In genomic region chr11:120326228-120326627, GRCh38 we compare ENCODE assay signal across 8 cellular contexts. TPM values are rescaled to one million over a fixed set of nuclear protein-coding genes. Genes with fewer than 3 reads are reported as not detected.
DNase-seq lines count a peak whose midpoint lies in the region; ATAC-seq and TF ChIP-seq lines count a peak whose summit lies in the region.

No MANE protein-coding gene starts in this region.

- H3K9me2 ChIP-seq in hepatocyte (replicated peaks; ENCODE audit: insufficient read depth) = no peaks in the 10 kb centered on the region

- H4K20me1 ChIP-seq in hepatocyte (ENCODE audit: insufficient read depth, poor library complexity, severe bottlenecking) = no peaks in the 10 kb centered on the region

- no peaks in the 10 kb centered on the region for H3K9me3 Mint-ChIP-seq in activated naive CD8-positive, alpha-beta T cell treated with anti-CD3 and anti-CD28 coated beads, Interleukin-2, amount 50 U/mL, for 24 hours

- no peak overlapping the region for H2AFZ ChIP-seq in hepatocyte

- WGBS in hepatocyte (ENCODE audit: low lambda C conversion rate, missing lambda C conversion rate) = 64% methylated on average over 3 of the region's 3 CpGs

- no peak for DNase-seq in Jurkat, Clone E6-1 (ENCODE audit: low read depth, low spot score)
- no peak for DNase-seq in activated naive CD8-positive, alpha-beta T cell treated with anti-CD3 and anti-CD28 coated beads, Interleukin-2, amount 50 U/mL, for 24 hours
- DNase-seq in hepatocyte (ENCODE audit: low spot score) = no peak
- no peak for DNase-seq in SK-N-DZ (ENCODE audit: low spot score)
- no peak for DNase-seq in NCI-H2196 treated with DMSO at 0.1 percent for 48 hours (lab: John Stamatoyannopoulos, UW; ENCODE audit: unreplicated experiment)
- DNase-seq in NCI-H2081 treated with DMSO at 0.1 percent for 48 hours (lab: John Stamatoyannopoulos, UW) = no peak

- H3K27me3 ChIP-seq in hepatocyte (no peaks in the 10 kb centered on the region), stomach smooth muscle (ENCODE audit: control insufficient read depth in 1 of 2, insufficient read depth in 2 of 2, low read length in 2 of 2) (no peaks in the 10 kb centered on the region)

- H3K4me3 Mint-ChIP-seq in activated naive CD8-positive, alpha-beta T cell treated with anti-CD3 and anti-CD28 coated beads, Interleukin-2, amount 50 U/mL, for 24 hours = peak overlapping the region; percentile 68

- no peak for TF ChIP-seq CTCF in hepatocyte (IDR thresholded peaks at IDR 0.05; ENCODE audit: poor library complexity)

- H3K4me3 ChIP-seq in Jurkat, Clone E6-1 (ENCODE audit: low read length) = peak overlapping the region; percentile 64
- H3K4me3 ChIP-seq in hepatocyte (peak overlapping the region; percentile 76), stomach smooth muscle (ENCODE audit: low read length in 2 of 2) (peak overlapping the region; percentile 64 to 79)

- H3K36me3 ChIP-seq in hepatocyte (replicated peaks; ENCODE audit: insufficient read depth, low read depth) (no peaks in the 10 kb centered on the region), stomach smooth muscle (ENCODE audit: control insufficient read depth in 2 of 2, insufficient read depth in 2 of 2, low read length in 2 of 2) (peaks cover 9 to 16% of the 10 kb centered on the region in 2 donors)

- peak overlapping the region; percentile 82 to 87 for H3K9ac ChIP-seq in stomach smooth muscle (ENCODE audit: low read length in 2 of 2)

- no peak overlapping the region for H3K27ac Mint-ChIP-seq in activated naive CD8-positive, alpha-beta T cell treated with anti-CD3 and anti-CD28 coated beads, Interleukin-2, amount 50 U/mL, for 24 hours

- peak overlapping the region; percentile 82 for H3K4me2 ChIP-seq in hepatocyte

- ATAC-seq in activated naive CD8-positive, alpha-beta T cell treated with anti-CD3 and anti-CD28 coated beads, Interleukin-2, amount 50 U/mL, for 24 hours = no peak
- no peak for ATAC-seq in GM21381 (IDR thresholded peaks at IDR 0.05; ENCODE audit: unreplicated experiment)

- no peaks in the 10 kb centered on the region for H3K9me3 ChIP-seq in hepatocyte (ENCODE audit: low read depth)
- no peaks in the 10 kb centered on the region for H3K9me3 ChIP-seq in stomach smooth muscle (ENCODE audit: control insufficient read depth in 2 of 2, low read length in 2 of 2)

- no peaks in the 10 kb centered on the region for H3K36me3 Mint-ChIP-seq in activated naive CD8-positive, alpha-beta T cell treated with anti-CD3 and anti-CD28 coated beads, Interleukin-2, amount 50 U/mL, for 24 hours (ENCODE audit: low read depth)

- peaks cover 21% of the 10 kb centered on the region for H3K4me1 ChIP-seq in hepatocyte (ENCODE audit: insufficient read depth)
- H3K4me1 ChIP-seq in stomach smooth muscle (ENCODE audit: control insufficient read depth, insufficient read depth, low read length) = peaks cover 14% of the 10 kb centered on the region

- peaks cover 72% of the 10 kb centered on the region for H3K27me3 Mint-ChIP-seq in activated naive CD8-positive, alpha-beta T cell treated with anti-CD3 and anti-CD28 coated beads, Interleukin-2, amount 50 U/mL, for 24 hours

- H3K27ac ChIP-seq in hepatocyte (peak overlapping the region; percentile 88), stomach smooth muscle (ENCODE audit: low read length) (peak overlapping the region; percentile 77)

- H3K4me1 Mint-ChIP-seq in activated naive CD8-positive, alpha-beta T cell treated with anti-CD3 and anti-CD28 coated beads, Interleukin-2, amount 50 U/mL, for 24 hours = peaks cover 15% of the 10 kb centered on the region

- H3K79me2 ChIP-seq in hepatocyte = peaks cover 2% of the 10 kb centered on the region

RNA-seq across cellular contexts. Expression of gene TLCD5, which starts 1.1 kb away (rescaled TPM):
- 12.5 TPM for polyA plus RNA-seq in Jurkat, Clone E6-1 (2012; ENCODE audit: insufficient read depth, insufficient read length)
- 9.0 and 10.7 TPM in 2 replicates for total RNA-seq in hepatocyte
- polyA plus RNA-seq in hepatocyte = 8.7 and 10.3 TPM in 2 replicates
- polyA plus RNA-seq in SK-N-DZ (2014; cell fraction: cytosol; rRNA removed) = 9.7 and 10.9 TPM in 2 replicates
- polyA plus RNA-seq in SK-N-DZ (2014; cell fraction: nucleus; rRNA removed) = 7.6 and 10.0 TPM in 2 replicates

RNA-seq across cellular contexts. Expression of gene ARHGEF12, which starts 10.0 kb away (rescaled TPM):
- 10.2 TPM for polyA plus RNA-seq in Jurkat, Clone E6-1 (2012; ENCODE audit: insufficient read depth, insufficient read length)
- 69.9 and 75.1 TPM in 2 replicates for total RNA-seq in hepatocyte
- 21.2 and 22.9 TPM in 2 replicates for polyA plus RNA-seq in hepatocyte
- 9.8 and 11.4 TPM in 2 replicates for polyA plus RNA-seq in SK-N-DZ (2014; cell fraction: cytosol; rRNA removed)
- 7.0 and 8.3 TPM in 2 replicates for polyA plus RNA-seq in SK-N-DZ (2014; cell fraction: nucleus; rRNA removed)
